ENCODE assay signal across 8 cellular contexts in genomic region chr22:19940536-19941364, GRCh38. TPM values are rescaled to one million over a fixed set of nuclear protein-coding genes. Genes with fewer than 3 reads are reported as not detected.
DNase-seq lines count a peak whose midpoint lies in the region; ATAC-seq lines count a peak whose summit lies in the region.

No MANE protein-coding gene starts in this region.

- H3K27ac ChIP-seq in caudate nucleus (ENCODE audit: low read depth, low read length) = peak overlapping the region; percentile 44

- DNase-seq in AG08396 (ENCODE audit: low spot score) (peak; percentile 27), caudate nucleus (lab: John Stamatoyannopoulos, UW) (peak in 1 of 61 donors; percentile 40), myocyte (ENCODE audit: low read depth) (peak; percentile 21), SKM-1 treated with dmso at 0.1 percent for 144 hours (lab: John Stamatoyannopoulos, UW; ENCODE audit: unreplicated experiment) (no peak), NOMO-1 treated with dmso at 0.1 percent for 144 hours (lab: John Stamatoyannopoulos, UW; ENCODE audit: unreplicated experiment) (no peak), OCI-M1 (lab: John Stamatoyannopoulos, UW) (no peak)
- DNase-seq in Jurkat, Clone E6-1 (ENCODE audit: low read depth, low spot score) = no peak

- peak overlapping the region; percentile 99 for H3K4me3 ChIP-seq in Jurkat, Clone E6-1 (ENCODE audit: low read length)

- no peak for ATAC-seq in GM18858 (IDR thresholded peaks at IDR 0.05; ENCODE audit: unreplicated experiment)

RNA-seq across cellular contexts. Expression of gene COMT, which starts 0.8 kb away (rescaled TPM):
- polyA plus RNA-seq in Jurkat, Clone E6-1 (2012; ENCODE audit: insufficient read depth, insufficient read length) = 117 TPM
- 459 and 555 TPM in 2 replicates for total RNA-seq in myocyte
- polyA plus RNA-seq in myocyte (2012) = 331 TPM

RNA-seq across cellular contexts. Expression of gene TXNRD2, which starts 0.9 kb away (rescaled TPM):
- polyA plus RNA-seq in Jurkat, Clone E6-1 (2012; ENCODE audit: insufficient read depth, insufficient read length) = 9.0 TPM
- total RNA-seq in myocyte = 28.7 and 34.3 TPM in 2 replicates
- 43.6 TPM for polyA plus RNA-seq in myocyte (2012)

Comparison
In these comparisons a context has a peak if more than half of its experiments do, and no peak if none do; other contexts are left out.
1. DNase-seq: peak in AG08396 (single experiment) and myocyte (single experiment); none in Jurkat, Clone E6-1 (single experiment), SKM-1 treated with dmso at 0.1 percent for 144 hours (single experiment), NOMO-1 treated with dmso at 0.1 percent for 144 hours (single experiment) and OCI-M1 (single experiment).